30 cellular contexts compared by ENCODE assay signal in the genomic region with DNA sequence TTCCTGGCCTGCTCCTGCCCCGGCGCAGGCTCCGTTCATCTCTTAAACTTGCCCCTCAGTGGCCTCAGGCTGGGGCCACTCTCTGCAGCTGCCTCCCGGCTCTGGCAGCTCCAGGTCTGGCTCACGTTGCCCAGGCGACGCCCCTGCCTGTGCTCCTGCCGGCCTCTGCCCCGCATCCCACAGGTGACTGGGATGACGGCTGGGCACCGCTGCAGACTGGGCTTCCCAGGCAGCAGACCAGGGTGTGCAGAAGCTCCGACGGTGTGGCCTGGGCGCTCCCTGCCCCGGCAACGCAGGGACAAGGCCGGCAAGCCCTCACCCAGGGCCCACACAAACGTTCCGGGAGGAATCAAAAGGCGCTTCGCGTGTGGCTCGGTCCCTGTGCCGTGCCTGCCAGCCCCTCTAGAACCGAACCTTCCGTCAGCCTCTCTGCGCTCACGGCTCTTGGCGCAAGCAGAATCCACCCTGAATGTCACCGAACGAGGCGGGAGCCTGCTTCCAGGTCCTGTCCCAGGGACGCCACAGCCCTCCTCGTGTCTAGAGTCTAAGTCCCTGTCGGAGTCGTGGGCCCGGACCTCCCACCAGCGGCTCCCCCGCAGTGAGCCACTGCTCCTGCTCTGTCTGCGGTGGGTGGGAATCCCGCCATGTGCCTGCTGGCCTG.
DNase-seq lines count a peak whose midpoint lies in the region; ATAC-seq and TF ChIP-seq lines count a peak whose summit lies in the region.
"Had no signal": no experiment of that assay in that cellular context is flagged by ENCODE, and none has a peak within 500 bp of the region (broad histone marks: within the 10 kb centered on the region; RNA-seq: fewer than 3 reads in every experiment).

No MANE protein-coding gene starts in this region.

- H3K27ac Mint-ChIP-seq in activated CD4-positive, alpha-beta T cell treated with anti-CD3 and anti-CD28 coated beads, Interleukin-2, amount 10 ng/mL, durations not matched to agents 7 days and 5 days, result no peak overlapping the region
- H3K27ac Mint-ChIP-seq: activated CD8-positive, alpha-beta memory T cell treated with anti-CD3 and anti-CD28 coated beads, Interleukin-2, amount 10 ng/mL, durations not matched to agents 7 days and 5 days; activated naive CD8-positive, alpha-beta T cell treated with anti-CD3 and anti-CD28 coated beads, Interleukin-2, amount 10 ng/mL, durations not matched to agents 7 days and 5 days; CD8-positive, alpha-beta T cell; dendritic cell treated with granulocyte-macrophage colony-stimulating factor and Interleukin-4, amounts not matched to agents 40 ng/mL and 50 ng/mL, for 4 days; naive thymus-derived CD8-positive, alpha-beta T cell had no signal

- H3K36me3 ChIP-seq in RWPE2 (ENCODE audit: low read depth) (peaks cover 10% of the 10 kb centered on the region; the same call in 1 of the 2 replicates), left lung (peaks cover 0 to 88% of the 10 kb centered on the region in 2 donors), osteoblast (ENCODE audit: insufficient read depth, low read length) (peaks cover 8% of the 10 kb centered on the region)

- peaks cover 6% of the 10 kb centered on the region for H3K36me3 Mint-ChIP-seq in activated CD4-positive, alpha-beta T cell treated with anti-CD3 and anti-CD28 coated beads, Interleukin-2, amount 10 ng/mL, durations not matched to agents 7 days and 5 days (ENCODE audit: low read depth)
- H3K36me3 Mint-ChIP-seq: activated CD8-positive, alpha-beta memory T cell treated with anti-CD3 and anti-CD28 coated beads, Interleukin-2, amount 10 ng/mL, durations not matched to agents 7 days and 5 days; activated naive CD8-positive, alpha-beta T cell treated with anti-CD3 and anti-CD28 coated beads, Interleukin-2, amount 10 ng/mL, durations not matched to agents 7 days and 5 days had no signal

- peaks cover 2% of the 10 kb centered on the region for H3K4me1 Mint-ChIP-seq in activated CD4-positive, alpha-beta T cell treated with anti-CD3 and anti-CD28 coated beads, Interleukin-2, amount 10 ng/mL, durations not matched to agents 7 days and 5 days
- H3K4me1 Mint-ChIP-seq: activated CD8-positive, alpha-beta memory T cell treated with anti-CD3 and anti-CD28 coated beads, Interleukin-2, amount 10 ng/mL, durations not matched to agents 7 days and 5 days; activated naive CD8-positive, alpha-beta T cell treated with anti-CD3 and anti-CD28 coated beads, Interleukin-2, amount 10 ng/mL, durations not matched to agents 7 days and 5 days; stimulated activated naive CD8-positive, alpha-beta T cell treated with anti-CD3 and anti-CD28 coated beads, Interleukin-15, amount 100 ng/mL, for 72 hours had no signal

- POLR2A ChIA-PET in activated CD4-positive, alpha-beta T cell treated with anti-CD3 and anti-CD28 coated beads, Interleukin-2, amount 10 ng/mL, durations not matched to agents 7 days and 5 days (lab: Charles Lee), result no interaction called here

- H3K27ac ChIP-seq in RWPE2 (ENCODE audit: poor library complexity, severe bottlenecking) (no peak overlapping the region), left lung (no peak overlapping the region), osteoblast (ENCODE audit: low read depth, low read length) (no peak overlapping the region)
- H3K27ac ChIP-seq: ascending aorta, parathyroid adenoma, spleen, thoracic aorta, vagina had no signal

- DNase-seq in 8988T (peak; percentile 26), RWPE2 (ENCODE audit: low spot score) (peak; percentile 58), left lung (peak; percentile 23 to 73), osteoblast (ENCODE audit: insufficient read length, low spot score, missing footprints) (peak; percentile 81)
- DNase-seq in activated CD4-positive, alpha-beta T cell treated with anti-CD3 and anti-CD28 coated beads, Interleukin-2, amount 10 ng/mL, durations not matched to agents 7 days and 5 days, result no peak
- no peak for DNase-seq in activated effector memory CD4-positive, alpha-beta T cell treated with Interleukin-2 at 50 U/mL for 16 hours
- DNase-seq: activated CD4-positive, alpha-beta T cell treated with anti-CD3 and anti-CD28 coated beads, Interleukin-2, amount 50 U/mL, for 4 hours; activated CD8-positive, alpha-beta memory T cell treated with anti-CD3 and anti-CD28 coated beads, Interleukin-2, amount 10 ng/mL, durations not matched to agents 7 days and 5 days; activated gamma-delta T cell treated with Interleukin-2 at 50 U/mL for 16 hours; activated naive CD8-positive, alpha-beta T cell treated with anti-CD3 and anti-CD28 coated beads, Interleukin-2, amount 10 ng/mL, durations not matched to agents 7 days and 5 days; activated T-cell treated with anti-CD3 and anti-CD28 coated beads, Interleukin-2, amount 50 U/mL, for 4 hours; CD8-positive, alpha-beta T cell; central memory CD4-positive, alpha-beta T cell; erythroblast; MV-4-11; NCI-H146; NCI-H446 treated with DMSO at 0.1 percent for 48 hours; NCI-H82; stimulated activated CD8-positive, alpha-beta memory T cell treated with anti-CD3 and anti-CD28 coated beads, Interleukin-4, amount 100 ng/mL, for 48 hours; stimulated activated naive CD8-positive, alpha-beta T cell treated with anti-CD3 and anti-CD28 coated beads, Interleukin-15, amount 100 ng/mL, for 72 hours had no signal

- peaks cover 9% of the 10 kb centered on the region for H3K79me2 ChIP-seq in osteoblast (ENCODE audit: insufficient read depth, low read length)

- H3K27me3 Mint-ChIP-seq in activated CD4-positive, alpha-beta T cell treated with anti-CD3 and anti-CD28 coated beads, Interleukin-2, amount 10 ng/mL, durations not matched to agents 7 days and 5 days, result no peaks in the 10 kb centered on the region
- H3K27me3 Mint-ChIP-seq: activated CD8-positive, alpha-beta memory T cell treated with anti-CD3 and anti-CD28 coated beads, Interleukin-2, amount 10 ng/mL, durations not matched to agents 7 days and 5 days; activated naive CD8-positive, alpha-beta T cell treated with anti-CD3 and anti-CD28 coated beads, Interleukin-2, amount 10 ng/mL, durations not matched to agents 7 days and 5 days; dendritic cell treated with granulocyte-macrophage colony-stimulating factor and Interleukin-4, amounts not matched to agents 40 ng/mL and 50 ng/mL, for 4 days; naive thymus-derived CD8-positive, alpha-beta T cell; stimulated activated naive CD8-positive, alpha-beta T cell treated with anti-CD3 and anti-CD28 coated beads, Interleukin-15, amount 100 ng/mL, for 72 hours had no signal

- H2AFZ ChIP-seq in osteoblast (ENCODE audit: low read length), result no peak overlapping the region
- H2AFZ ChIP-seq: parathyroid adenoma had no signal

- H3K9me3 Mint-ChIP-seq in activated CD4-positive, alpha-beta T cell treated with anti-CD3 and anti-CD28 coated beads, Interleukin-2, amount 10 ng/mL, durations not matched to agents 7 days and 5 days, result no peaks in the 10 kb centered on the region
- H3K9me3 Mint-ChIP-seq: activated naive CD8-positive, alpha-beta T cell treated with anti-CD3 and anti-CD28 coated beads, Interleukin-2, amount 10 ng/mL, durations not matched to agents 7 days and 5 days; activated T-cell treated with anti-CD3 and anti-CD28 coated beads, Interleukin-2, amount 50 U/mL, for 4 hours; CD8-positive, alpha-beta T cell; dendritic cell treated with granulocyte-macrophage colony-stimulating factor and Interleukin-4, amounts not matched to agents 40 ng/mL and 50 ng/mL, for 4 days; naive thymus-derived CD8-positive, alpha-beta T cell; stimulated activated naive CD8-positive, alpha-beta T cell treated with anti-CD3 and anti-CD28 coated beads, Interleukin-15, amount 100 ng/mL, for 72 hours had no signal

- no peak overlapping the region for H3K4me2 ChIP-seq in osteoblast (ENCODE audit: insufficient read depth, low read length)

- CTCF ChIA-PET in activated CD4-positive, alpha-beta T cell treated with anti-CD3 and anti-CD28 coated beads, Interleukin-2, amount 10 ng/mL, durations not matched to agents 7 days and 5 days (lab: Charles Lee), result no interaction called here

- intact Hi-C loops in left lung (cut with DNase I), result loop anchor here in 1 of 2 donors (5.0 kb wide), 1 partner anchor 87 kb away; no protein-coding TSS in a partner anchor

- no peak overlapping the region for H3K4me3 Mint-ChIP-seq in activated CD4-positive, alpha-beta T cell treated with anti-CD3 and anti-CD28 coated beads, Interleukin-2, amount 10 ng/mL, durations not matched to agents 7 days and 5 days
- H3K4me3 Mint-ChIP-seq: activated CD8-positive, alpha-beta memory T cell treated with anti-CD3 and anti-CD28 coated beads, Interleukin-2, amount 10 ng/mL, durations not matched to agents 7 days and 5 days; activated naive CD8-positive, alpha-beta T cell treated with anti-CD3 and anti-CD28 coated beads, Interleukin-2, amount 10 ng/mL, durations not matched to agents 7 days and 5 days; activated T-cell treated with anti-CD3 and anti-CD28 coated beads, Interleukin-2, amount 50 U/mL, for 4 hours; CD8-positive, alpha-beta T cell; dendritic cell treated with granulocyte-macrophage colony-stimulating factor and Interleukin-4, amounts not matched to agents 40 ng/mL and 50 ng/mL, for 4 days; naive thymus-derived CD8-positive, alpha-beta T cell; stimulated activated naive CD8-positive, alpha-beta T cell treated with anti-CD3 and anti-CD28 coated beads, Interleukin-15, amount 100 ng/mL, for 72 hours had no signal

- H3K9me3 ChIP-seq in RWPE2 (ENCODE audit: severe bottlenecking), result no peaks in the 10 kb centered on the region
- no peaks in the 10 kb centered on the region for H3K9me3 ChIP-seq in left lung
- no peaks in the 10 kb centered on the region for H3K9me3 ChIP-seq in osteoblast (ENCODE audit: low read depth, low read length)
- H3K9me3 ChIP-seq: ascending aorta, spleen, thoracic aorta, vagina had no signal

- peaks cover 21% of the 10 kb centered on the region for H4K20me1 ChIP-seq in osteoblast (ENCODE audit: insufficient read depth, low read length)

- H3K4me1 ChIP-seq in RWPE2 (ENCODE audit: insufficient read depth, poor library complexity, severe bottlenecking), result no peaks in the 10 kb centered on the region
- H3K4me1 ChIP-seq in left lung, result peaks cover 21 to 24% of the 10 kb centered on the region in 2 donors
- peaks cover 7% of the 10 kb centered on the region for H3K4me1 ChIP-seq in osteoblast (ENCODE audit: insufficient read depth, low read length)

- TF ChIP-seq CTCF in RWPE2 (IDR thresholded peaks at IDR 0.05; ENCODE audit: poor library complexity, severe bottlenecking) (no peak), left lung (IDR thresholded peaks at IDR 0.05) (no peak), osteoblast (IDR thresholded peaks at IDR 0.05; ENCODE audit: extremely low read depth, low read depth, low read length) (no peak)

- H3K27me3 ChIP-seq in RWPE2 (ENCODE audit: insufficient read depth, poor library complexity, severe bottlenecking) (no peaks in the 10 kb centered on the region), left lung (no peaks in the 10 kb centered on the region), osteoblast (ENCODE audit: insufficient read depth, low read length) (no peaks in the 10 kb centered on the region)
- H3K27me3 ChIP-seq: ascending aorta, spleen, vagina had no signal

- ATAC-seq in RWPE2 (ENCODE audit: low read depth) (no peak), left lung (no peak), HG03521 (IDR thresholded peaks at IDR 0.05; ENCODE audit: unreplicated experiment) (no peak), GM19467 (IDR thresholded peaks at IDR 0.05; ENCODE audit: unreplicated experiment) (no peak)
- ATAC-seq: activated CD8-positive, alpha-beta memory T cell treated with anti-CD3 and anti-CD28 coated beads, Interleukin-2, amount 10 ng/mL, durations not matched to agents 7 days and 5 days; activated T-cell treated with anti-CD3 and anti-CD28 coated beads, Interleukin-2, amount 50 U/mL, for 4 hours; CD8-positive, alpha-beta T cell; naive thymus-derived CD8-positive, alpha-beta T cell; stimulated activated naive CD8-positive, alpha-beta T cell treated with anti-CD3 and anti-CD28 coated beads, Interleukin-15, amount 100 ng/mL, for 72 hours had no signal

- H3K4me3 ChIP-seq in RWPE2 (ENCODE audit: severe bottlenecking), result no peak overlapping the region
- H3K4me3 ChIP-seq in left lung, result no peak overlapping the region
- no peak overlapping the region for H3K4me3 ChIP-seq in osteoblast (ENCODE audit: insufficient read depth, low read length)
- H3K4me3 ChIP-seq: ascending aorta, lung, spleen, thoracic aorta, vagina had no signal

Comparison
In these comparisons a context has a peak if more than half of its experiments do, and no peak if none do; other contexts are left out.
1. DNase-seq: peak in 8988T (single experiment), RWPE2 (single experiment), left lung (2 of 2) and osteoblast (single experiment); none in activated CD4-positive, alpha-beta T cell treated with anti-CD3 and anti-CD28 coated beads, Interleukin-2, amount 10 ng/mL, durations not matched to agents 7 days and 5 days (single experiment) and activated effector memory CD4-positive, alpha-beta T cell treated with Interleukin-2 at 50 U/mL for 16 hours (single experiment).